ENCODE assay signal across 8 cellular contexts in the genomic region with DNA sequence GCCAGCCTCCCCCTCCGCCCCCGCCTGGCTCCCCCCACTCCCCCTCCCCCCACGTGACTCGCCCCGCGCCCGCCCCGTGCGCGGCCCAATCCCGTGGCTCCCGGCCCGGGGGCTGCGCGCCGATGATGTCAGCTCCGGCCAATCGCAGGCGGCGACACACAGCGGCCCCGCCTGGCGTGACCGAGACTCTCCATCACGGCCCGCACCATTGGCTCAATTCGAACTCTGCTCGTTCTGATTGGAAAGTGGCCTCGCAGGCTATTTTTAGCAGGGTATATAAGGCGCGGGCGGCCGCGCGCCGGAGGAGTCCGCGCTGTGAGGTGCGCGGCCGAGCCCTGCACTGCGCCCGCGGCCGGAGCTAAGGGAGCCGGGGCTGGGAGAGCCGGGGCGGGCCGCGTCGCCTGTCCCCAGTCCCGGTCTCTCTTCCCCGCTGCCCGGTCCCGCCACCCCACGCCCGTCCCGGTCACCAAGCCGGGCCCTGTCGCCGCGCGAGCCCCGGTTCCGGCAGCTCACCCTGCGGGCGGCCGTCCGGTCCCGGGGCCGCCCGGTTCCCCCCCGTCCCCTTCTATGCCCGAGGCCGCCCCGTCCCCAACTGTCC.
A peak's percentile ranks its signal among the peaks of the same experiment; 100 is the strongest.
DNase-seq lines count a peak whose midpoint lies in the region; ATAC-seq and TF ChIP-seq lines count a peak whose summit lies in the region.

No MANE protein-coding gene starts in this region.

- no peak for TF ChIP-seq CTCF in C4-2B (conservative IDR thresholded peaks at IDR 0.05)

- ATAC-seq in GM19351 (IDR thresholded peaks at IDR 0.05; ENCODE audit: unreplicated experiment) = peak; percentile 69
- ATAC-seq in HG03469 (IDR thresholded peaks at IDR 0.05; ENCODE audit: unreplicated experiment) = peak; percentile 62

- DNase-seq in NCI-H524 treated with DMSO at 0.1 percent for 48 hours (lab: John Stamatoyannopoulos, UW) (peak; percentile 49), left kidney (ENCODE audit: low read depth, low spot score) (peak; percentile 99)
- peak; percentile 99 for DNase-seq in activated CD4-positive, alpha-beta T cell treated with anti-CD3 and anti-CD28 coated beads for 48 hours
- peak; percentile 99 for DNase-seq in stimulated activated CD4-positive, alpha-beta T cell treated with anti-CD3 and anti-CD28 coated beads, Interleukin-1b, Interleukin-23, amount 100 ng/mL, for 48 hours

- H3K27ac ChIP-seq in C4-2B = peak overlapping the region; percentile 98
- H3K27ac ChIP-seq in cingulate gyrus (ENCODE audit: low read depth, low read length) = peak overlapping the region; percentile 98

Comparison
In these comparisons a context has a peak if more than half of its experiments do, and no peak if none do; other contexts are left out.
1. Peak in every context shown above with its lines: DNase-seq, ATAC-seq and H3K27ac ChIP-seq.
2. DNase-seq: peak in every context shown above with its lines; median percentile 99 in activated CD4-positive, alpha-beta T cell treated with anti-CD3 and anti-CD28 coated beads for 48 hours; 99 in left kidney; 99 in stimulated activated CD4-positive, alpha-beta T cell treated with anti-CD3 and anti-CD28 coated beads, Interleukin-1b, Interleukin-23, amount 100 ng/mL, for 48 hours; 49 in NCI-H524 treated with DMSO at 0.1 percent for 48 hours.